ENCODE assay signal across 8 cellular contexts in genomic region chr19:58409010-58409790, GRCh38. TPM values are rescaled to one million over a fixed set of nuclear protein-coding genes. Genes with fewer than 3 reads are reported as not detected.
DNase-seq lines count a peak whose midpoint lies in the region; ATAC-seq and TF ChIP-seq lines count a peak whose summit lies in the region.

No MANE protein-coding gene starts in this region.

- H3K4me1 ChIP-seq in CD4-positive, alpha-beta memory T cell (ENCODE audit: insufficient read depth, low read length) = peaks cover 25% of the 10 kb centered on the region
- H3K4me1 ChIP-seq in MM.1S (ENCODE audit: low read length) = 0 out of 2 replicates have a peak, but pooled peaks cover 6% of the 10 kb centered on the region
- no peaks in the 10 kb centered on the region for H3K4me1 ChIP-seq in foreskin keratinocyte
- peaks cover 10% of the 10 kb centered on the region for H3K4me1 ChIP-seq in ovary (ENCODE audit: insufficient read depth)

- no peak for DNase-seq in CD4-positive, alpha-beta memory T cell
- DNase-seq in GM20000 (ENCODE audit: low spot score) (peak; percentile 34), MM.1S (no peak), foreskin keratinocyte (no peak), ovary (peak; percentile 41 to 62 (median 61))
- DNase-seq in activated CD8-positive, alpha-beta T cell treated with anti-CD3 and anti-CD28 coated beads for 36 hours = peak; percentile 62

- peaks cover 0 to 10% of the 10 kb centered on the region in 2 donors for H3K36me3 Mint-ChIP-seq in CD4-positive, alpha-beta memory T cell
- H3K36me3 Mint-ChIP-seq in activated CD8-positive, alpha-beta T cell treated with anti-CD3 and anti-CD28 coated beads for 36 hours (ENCODE audit: low read depth) = peaks cover 22% of the 10 kb centered on the region

- POLR2A ChIA-PET in CD4-positive, alpha-beta memory T cell (lab: Charles Lee; ENCODE audit: partially characterized antibody) = interaction anchor here (0.7 to 1.8 kb wide), 17 partner anchors 9 to 135 kb away, joined by 3 to 12 read pairs (median 5); partner anchors contain the start of genes ERVK3-1, RNF225, RPS5 and TRIM28
- POLR2A ChIA-PET in activated CD8-positive, alpha-beta T cell treated with anti-CD3 and anti-CD28 coated beads for 36 hours (lab: Charles Lee) = interaction anchor here (0.7 to 2.6 kb wide), 4 partner anchors 9 to 166 kb away, joined by 3 to 10 read pairs (median 4); partner anchors contain the start of gene ZBTB45

- no peak for TF ChIP-seq CTCF in GM20000 (IDR thresholded peaks at IDR 0.05; ENCODE audit: extremely low read depth, missing control alignments)
- TF ChIP-seq CTCF in MM.1S (IDR thresholded peaks at IDR 0.05; ENCODE audit: low read length) = no peak
- TF ChIP-seq CTCF in activated CD8-positive, alpha-beta T cell treated with anti-CD3 and anti-CD28 coated beads for 36 hours (IDR thresholded peaks at IDR 0.05) = no peak
- TF ChIP-seq CTCF in foreskin keratinocyte (conservative IDR thresholded peaks at IDR 0.05) = no peak
- no peak for TF ChIP-seq CTCF in ovary (IDR thresholded peaks at IDR 0.05)

- H4K20me1 ChIP-seq in MM.1S (ENCODE audit: insufficient read depth, low read length) = no peaks in the 10 kb centered on the region

- peak overlapping the region; percentile 97 for H2AFZ ChIP-seq in MM.1S (ENCODE audit: low read length)

- peak overlapping the region; percentile 97 for H3K4me2 ChIP-seq in MM.1S (ENCODE audit: low read depth, low read length)

- H3K79me2 ChIP-seq in MM.1S (ENCODE audit: low read length) = no peaks in the 10 kb centered on the region

- H3K9me3 Mint-ChIP-seq in CD4-positive, alpha-beta memory T cell = no peaks in the 10 kb centered on the region
- no peaks in the 10 kb centered on the region for H3K9me3 Mint-ChIP-seq in activated CD8-positive, alpha-beta T cell treated with anti-CD3 and anti-CD28 coated beads for 36 hours

- no peaks in the 10 kb centered on the region for H3F3A ChIP-seq in MM.1S (ENCODE audit: insufficient read depth, low read length)

- peak; percentile 13 for ATAC-seq in activated CD8-positive, alpha-beta T cell treated with anti-CD3 and anti-CD28 coated beads for 36 hours
- ATAC-seq in foreskin keratinocyte (peak; percentile 25), HG03159 (IDR thresholded peaks at IDR 0.05; ENCODE audit: unreplicated experiment) (no peak), HG03439 (IDR thresholded peaks at IDR 0.05; ENCODE audit: unreplicated experiment) (no peak)

- CTCF ChIA-PET in CD4-positive, alpha-beta memory T cell (lab: Charles Lee; ENCODE audit: partially characterized antibody) = interaction anchor here (1.0 to 1.6 kb wide), 5 partner anchors 36 to 172 kb away, joined by 3 to 5 read pairs (median 3); partner anchors contain the start of gene ZNF324B
- CTCF ChIA-PET in activated CD8-positive, alpha-beta T cell treated with anti-CD3 and anti-CD28 coated beads for 36 hours (lab: Charles Lee) = interaction anchor here (1.0 to 2.0 kb wide), 4 partner anchors 30 to 111 kb away, joined by 3 to 6 read pairs (median 3); partner anchors contain the start of gene ZBTB45

- peak overlapping the region; percentile 67; the same call in 1 of the 2 replicates for H3K9ac ChIP-seq in MM.1S (ENCODE audit: low read length)

- intact Hi-C loops in CD4-positive, alpha-beta memory T cell (cut with micrococcal nuclease) = loop anchor here (2.0 kb wide), 3 partner anchors 82 to 226 kb away; partner anchors contain the start of genes ZNF274, ZNF8 and ZSCAN22
- intact Hi-C loops in activated CD8-positive, alpha-beta T cell treated with anti-CD3 and anti-CD28 coated beads for 36 hours (cut with micrococcal nuclease) = no loop called here
- intact Hi-C loops in ovary (cut with DNase I) = no loop called here

- peak overlapping the region; percentile 92 to 100 (median 96) for H3K4me3 Mint-ChIP-seq in CD4-positive, alpha-beta memory T cell
- H3K4me3 Mint-ChIP-seq in activated CD8-positive, alpha-beta T cell treated with anti-CD3 and anti-CD28 coated beads for 36 hours = peak overlapping the region; percentile 87

- H3K36me3 ChIP-seq in CD4-positive, alpha-beta memory T cell (ENCODE audit: insufficient read depth, low read length) = no peaks in the 10 kb centered on the region
- H3K36me3 ChIP-seq in MM.1S (replicated peaks; ENCODE audit: insufficient read depth, low read length) (no peaks in the 10 kb centered on the region), ovary (no peaks in the 10 kb centered on the region)

- no peaks in the 10 kb centered on the region for H3K9me3 ChIP-seq in CD4-positive, alpha-beta memory T cell (ENCODE audit: control insufficient read depth in 1 of 2, low read length in 2 of 2)
- H3K9me3 ChIP-seq in MM.1S (replicated peaks; ENCODE audit: insufficient read depth, low read length) = no peaks in the 10 kb centered on the region
- H3K9me3 ChIP-seq in ovary = no peaks in the 10 kb centered on the region

- peak overlapping the region; percentile 78 to 92 (median 90) for H3K27ac Mint-ChIP-seq in CD4-positive, alpha-beta memory T cell
- peak overlapping the region; percentile 68 for H3K27ac Mint-ChIP-seq in activated CD8-positive, alpha-beta T cell treated with anti-CD3 and anti-CD28 coated beads for 36 hours

- H3K4me1 Mint-ChIP-seq in CD4-positive, alpha-beta memory T cell = peaks cover 21 to 39% (median 33%) of the 10 kb centered on the region in 4 donors
- H3K4me1 Mint-ChIP-seq in activated CD8-positive, alpha-beta T cell treated with anti-CD3 and anti-CD28 coated beads for 36 hours (ENCODE audit: low read depth) = peaks cover 32% of the 10 kb centered on the region

- peak overlapping the region; percentile 77 for H3K27ac ChIP-seq in CD4-positive, alpha-beta memory T cell (ENCODE audit: low read depth, low read length)
- H3K27ac ChIP-seq in MM.1S (ENCODE audit: low read length) (no peak overlapping the region), foreskin keratinocyte (peak overlapping the region; percentile 35), ovary (peak overlapping the region; percentile 78 to 80)

- H3K27me3 Mint-ChIP-seq in CD4-positive, alpha-beta memory T cell = no peaks in the 10 kb centered on the region
- H3K27me3 Mint-ChIP-seq in activated CD8-positive, alpha-beta T cell treated with anti-CD3 and anti-CD28 coated beads for 36 hours = no peaks in the 10 kb centered on the region

- TF ChIP-seq EP300 in ovary (IDR thresholded peaks at IDR 0.05) = no peak

- 1 to 3% (median 2%) methylated on average over 27 to 34 of the region's 34 CpGs for WGBS in ovary, 3 donors

- TF ChIP-seq POLR2A in ovary (IDR thresholded peaks at IDR 0.05) = no peak

- no peaks in the 10 kb centered on the region for H3K9me2 ChIP-seq in MM.1S (replicated peaks; ENCODE audit: insufficient read depth, low read length)

- H3K4me3 ChIP-seq in CD4-positive, alpha-beta memory T cell (ENCODE audit: low read length in 2 of 2) = peak overlapping the region; percentile 19 to 94
- peak overlapping the region; percentile 95 for H3K4me3 ChIP-seq in MM.1S (ENCODE audit: low read length)
- H3K4me3 ChIP-seq in ovary = peak overlapping the region; percentile 77

- no peaks in the 10 kb centered on the region for H3K27me3 ChIP-seq in CD4-positive, alpha-beta memory T cell (ENCODE audit: insufficient read depth, low read length)
- H3K27me3 ChIP-seq in MM.1S (replicated peaks; ENCODE audit: insufficient read depth, low read length) (no peaks in the 10 kb centered on the region), foreskin keratinocyte (no peaks in the 10 kb centered on the region), ovary (no peaks in the 10 kb centered on the region)

RNA-seq across cellular contexts. Expression of gene ZNF584, which starts 0.8 kb away (rescaled TPM):
- 10 to 100 TPM; 10.3 to 10.7 TPM for total RNA-seq in CD4-positive, alpha-beta memory T cell
- 1 to 10 TPM; 6.6 to 9.1 TPM for polyA plus RNA-seq in CD4-positive, alpha-beta memory T cell
- 10 to 100 TPM; 12.0 to 14.3 TPM for total RNA-seq in activated CD8-positive, alpha-beta T cell treated with anti-CD3 and anti-CD28 coated beads for 36 hours
- 14.5 and 15.5 TPM in 2 replicates for total RNA-seq in foreskin keratinocyte
- polyA plus RNA-seq in foreskin keratinocyte = 7.7 and 8.9 TPM in 2 replicates
- total RNA-seq in ovary = 10 to 100 TPM; 12.6 to 24.3 (median 22.0) TPM
- polyA plus RNA-seq in ovary = 10 to 100 TPM; 11.0 to 12.0 TPM

RNA-seq across cellular contexts. Expression of gene RNF225, which starts 13.7 kb away (rescaled TPM):
- under 1 TPM in 1 of 2 experiments, not detected in 1; 0.47 TPM for total RNA-seq in CD4-positive, alpha-beta memory T cell
- polyA plus RNA-seq in CD4-positive, alpha-beta memory T cell = not detected
- 1 to 10 TPM in 1 of 2 experiments, under 1 TPM in 1; 0.81 to 1.1 TPM for total RNA-seq in activated CD8-positive, alpha-beta T cell treated with anti-CD3 and anti-CD28 coated beads for 36 hours
- total RNA-seq in foreskin keratinocyte (0.11 and 0.24 TPM in 2 replicates), ovary (not detected)
- polyA plus RNA-seq in foreskin keratinocyte (not detected in 2 replicates), ovary (not detected)

RNA-seq across cellular contexts. Expression of gene RPS5, which starts 22.1 kb away (rescaled TPM):
- total RNA-seq in CD4-positive, alpha-beta memory T cell = 1,000 to 10,000 TPM; 1,267 to 1,360 TPM
- 1,000 to 10,000 TPM; 1,172 to 1,304 TPM for polyA plus RNA-seq in CD4-positive, alpha-beta memory T cell
- total RNA-seq in activated CD8-positive, alpha-beta T cell treated with anti-CD3 and anti-CD28 coated beads for 36 hours = 1,000 to 10,000 TPM; 1,906 to 1,936 TPM
- 1,574 and 1,581 TPM in 2 replicates for total RNA-seq in foreskin keratinocyte
- 2,220 and 2,246 TPM in 2 replicates for polyA plus RNA-seq in foreskin keratinocyte
- 1,000 to 10,000 TPM; 1,875 to 5,180 (median 2,346) TPM for total RNA-seq in ovary
- 1,000 to 10,000 TPM in 1 of 2 donors, 100 to 1,000 TPM in 1; 715 to 3,775 TPM for polyA plus RNA-seq in ovary

RNA-seq across cellular contexts. Expression of gene ZNF837, which starts 28.4 kb away (rescaled TPM):
- total RNA-seq in CD4-positive, alpha-beta memory T cell = 1 to 10 TPM; 3.4 to 3.5 TPM
- 1 to 10 TPM; 3.8 to 4.6 TPM for polyA plus RNA-seq in CD4-positive, alpha-beta memory T cell
- 1 to 10 TPM; 1.5 to 1.6 TPM for total RNA-seq in activated CD8-positive, alpha-beta T cell treated with anti-CD3 and anti-CD28 coated beads for 36 hours
- total RNA-seq in foreskin keratinocyte (0.78 and 1.2 TPM in 2 replicates), ovary (1 to 10 TPM; 1.4 to 3.2 (median 2.7) TPM)
- polyA plus RNA-seq in foreskin keratinocyte (0.82 and 1.2 TPM in 2 replicates), ovary (1 to 10 TPM in 1 of 2 donors, not detected in 1; 2.3 TPM)

RNA-seq across cellular contexts. Expression of gene ZNF132, which starts 30.8 kb away (rescaled TPM):
- 10 to 100 TPM in 1 of 2 experiments, 1 to 10 TPM in 1; 9.5 to 11.7 TPM for total RNA-seq in CD4-positive, alpha-beta memory T cell
- 1 to 10 TPM in 1 of 2 donors, under 1 TPM in 1; 0.43 to 1.8 TPM for polyA plus RNA-seq in CD4-positive, alpha-beta memory T cell
- 1 to 10 TPM; 3.4 to 3.8 TPM for total RNA-seq in activated CD8-positive, alpha-beta T cell treated with anti-CD3 and anti-CD28 coated beads for 36 hours
- total RNA-seq in foreskin keratinocyte (5.6 and 5.8 TPM in 2 replicates), ovary (10 to 100 TPM in 2 of 7 donors, 1 to 10 TPM in 5; 6.2 to 12.5 (median 8.6) TPM)
- polyA plus RNA-seq in foreskin keratinocyte (1.4 and 1.7 TPM in 2 replicates), ovary (1 to 10 TPM; 3.3 to 5.9 TPM)

Comparison
In these comparisons a context has a peak if more than half of its experiments do, and no peak if none do; other contexts are left out.
1. DNase-seq: peak in GM20000 (single experiment), activated CD8-positive, alpha-beta T cell treated with anti-CD3 and anti-CD28 coated beads for 36 hours (single experiment) and ovary (5 of 5); none in CD4-positive, alpha-beta memory T cell (0 of 5), MM.1S (single experiment) and foreskin keratinocyte (0 of 2).
2. ATAC-seq: peak in activated CD8-positive, alpha-beta T cell treated with anti-CD3 and anti-CD28 coated beads for 36 hours (single experiment) and foreskin keratinocyte (single experiment); none in HG03159 (single experiment) and HG03439 (single experiment).
3. Peak in every context shown above with its lines, with median percentiles within 50 percentile points of each other: H3K4me3 ChIP-seq.